In the genomic region with DNA sequence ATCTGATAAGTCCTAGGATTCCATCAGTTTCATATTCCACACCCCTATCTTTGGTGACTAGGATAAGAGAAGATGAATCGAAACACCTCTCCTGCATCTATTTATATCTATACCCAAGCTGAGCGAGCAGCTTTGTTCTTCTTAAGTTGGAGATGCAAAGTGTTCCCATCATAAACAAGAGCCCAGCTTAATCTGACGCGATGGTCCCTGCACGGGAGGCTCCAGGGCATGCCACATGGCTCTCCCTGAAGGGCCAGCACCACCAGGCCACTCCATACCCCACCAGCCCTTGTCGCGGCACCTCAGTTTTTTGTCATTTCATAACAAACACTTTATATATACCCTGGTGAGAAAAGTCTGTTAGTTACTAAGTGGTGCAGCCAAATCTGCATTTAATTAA, we compare ENCODE assay signal across 35 cellular contexts.
A peak's percentile ranks its signal among the peaks of the same experiment; 100 is the strongest.
DNase-seq lines count a peak whose midpoint lies in the region; ATAC-seq, FAIRE-seq and TF ChIP-seq lines count a peak whose summit lies in the region.
"Had no signal": no experiment of that assay in that cellular context is flagged by ENCODE, and none has a peak within 500 bp of the region (broad histone marks: within the 10 kb centered on the region; RNA-seq: fewer than 3 reads in every experiment).

No MANE protein-coding gene starts in this region.

- in situ Hi-C loops in HepG2 (cut with HindIII; ENCODE audit: extremely low pct_ligation_motif_present, low pct_unique_long_range_greater_than_20kb) = no loop called here
- in situ Hi-C loops in mammary epithelial cell (cut with MboI; ENCODE audit: low sequenced_read_pairs in 2 of 2) = no loop called here

- CTCF ChIA-PET in HepG2 (lab: Yijun Ruan, JAX; ENCODE audit: low intra/inter-chr PET ratio, low total read pairs) (no interaction called here), mammary epithelial cell (lab: Charles Lee; ENCODE audit: low non-redundant PET) (no interaction called here)

- no peaks in the 10 kb centered on the region for H3K9me3 ChIP-seq in right cardiac atrium (ENCODE audit: control insufficient read depth, low read length)
- no peaks in the 10 kb centered on the region for H3K9me3 ChIP-seq in liver (ENCODE audit: control insufficient read depth in 4 of 4, low read length in 3 of 4)
- peaks cover 7% of the 10 kb centered on the region for H3K9me3 ChIP-seq in HepG2 (ENCODE audit: low read length)
- H3K9me3 ChIP-seq in right lobe of liver = no peaks in the 10 kb centered on the region
- peaks cover 20% of the 10 kb centered on the region for H3K9me3 ChIP-seq in mammary epithelial cell (replicated peaks; ENCODE audit: insufficient read depth, low read length)
- H3K9me3 ChIP-seq: A549, BE2C, Caco-2 had no signal

- intact Hi-C loops in left ventricle myocardium superior (cut with micrococcal nuclease) = no loop called here
- intact Hi-C loops in Right ventricle myocardium superior (cut with DNase I) = no loop called here
- intact Hi-C loops in right cardiac atrium (cut with DNase I) = no loop called here
- intact Hi-C loops in Right ventricle myocardium inferior (cut with DNase I) = no loop called here
- intact Hi-C loops in HepG2 (cut with micrococcal nuclease; ENCODE audit: unreplicated experiment) = no loop called here
- intact Hi-C loops in right lobe of liver (cut with DNase I) = no loop called here
- intact Hi-C loops in mammary epithelial cell (cut with micrococcal nuclease) = no loop called here

- H3K4me1 ChIP-seq in right cardiac atrium (ENCODE audit: control insufficient read depth, insufficient read depth, low read length) (peaks cover 2% of the 10 kb centered on the region), liver (ENCODE audit: control insufficient read depth in 4 of 4, insufficient read depth in 4 of 4, low read length in 3 of 4) (peaks cover 2 to 7% (median 5%) of the 10 kb centered on the region in 4 donors), HepG2 (ENCODE audit: insufficient read depth, low read length) (no peaks in the 10 kb centered on the region), right lobe of liver (peaks cover 0 to 8% (median 3%) of the 10 kb centered on the region in 4 donors), mammary epithelial cell (ENCODE audit: insufficient read depth, low read length) (no peaks in the 10 kb centered on the region)
- H3K4me1 ChIP-seq: A549; BE2C; BLaER1; BLaER1 treated with 17β-estradiol and CSF1 and Interleukin-3, amounts not matched to agents 10 nM and 100 nM; Caco-2 had no signal

- TF ChIP-seq CTCF in liver (IDR thresholded peaks at IDR 0.05; ENCODE audit: low read depth, low read length, missing input control) = no peak
- no peak for TF ChIP-seq CTCF in HepG2 (CRISPR knock-in tag; IDR thresholded peaks at IDR 0.05)
- TF ChIP-seq CTCF in right lobe of liver (IDR thresholded peaks at IDR 0.05) = no peak
- no peak for TF ChIP-seq CTCF in mammary epithelial cell (conservative IDR thresholded peaks at IDR 0.05 in 1 of 2, IDR thresholded peaks at IDR 0.05 in 1 of 2; ENCODE audit: extremely low read depth in 1 of 2, insufficient read depth in 1 of 2, low read depth in 1 of 2, low read length in 2 of 2)

- TF ChIP-seq EP300 in HepG2 (IDR thresholded peaks at IDR 0.05; ENCODE audit: low read depth in 2 of 2, low read length in 2 of 2) (no peak), HepG2 (CRISPR knock-in tag; IDR thresholded peaks at IDR 0.05; ENCODE audit: borderline replicate concordance) (no peak)

- no peak for TF ChIP-seq RAD21 in liver (IDR thresholded peaks at IDR 0.05)
- no peak for TF ChIP-seq RAD21 in HepG2 (CRISPR knock-in tag; IDR thresholded peaks at IDR 0.05)

- dilution Hi-C loops in mammary epithelial cell (cut with HindIII; ENCODE audit: low sequenced_read_pairs) = no loop called here

- no peak for FAIRE-seq in HepG2 (lab: Jason Lieb, UNC)
- FAIRE-seq: A204.1, A549, D721Med had no signal

- H3K9ac ChIP-seq in liver (ENCODE audit: low read depth in 1 of 2, low read length in 2 of 2) (no peak overlapping the region), HepG2 (ENCODE audit: insufficient read depth, low read depth, low read length) (no peak overlapping the region), mammary epithelial cell (ENCODE audit: insufficient read depth, low read length) (no peak overlapping the region)
- H3K9ac ChIP-seq: BLaER1; BLaER1 treated with 17β-estradiol and CSF1 and Interleukin-3, amounts not matched to agents 10 nM and 100 nM had no signal

- BruUV-seq in HepG2 (replicated peaks; lab: Mats Ljungman, UMichigan) (no TSS peak), mammary epithelial cell (replicated peaks; lab: Mats Ljungman, UMichigan) (no TSS peak)

- DNase-seq in left ventricle myocardium superior (no peak), Right ventricle myocardium superior (no peak), right cardiac atrium (peak in 1 of 3 donors; percentile 28), Right ventricle myocardium inferior (ENCODE audit: missing footprints) (no peak), HepG2 (ENCODE audit: low spot score) (no peak), right lobe of liver (no peak), mammary epithelial cell (no peak)
- DNase-seq: 8988T; ACHN; AML-193; BE2C; C1 segment of cervical spinal cord; Caco-2; Calu3; CD4-positive, alpha-beta memory T cell; CD4-positive, alpha-beta T cell; CD4-positive, CD25-positive, alpha-beta regulatory T cell; CD8-positive, alpha-beta memory T cell; CD8-positive, alpha-beta T cell; COR-L47; DMS 273 treated with DMSO at 0.1 percent for 48 hours; DMS153; DMS53; DMS79; DMS79 treated with DMSO at 0.1 percent for 48 hours; DND-41; EL had no signal

- ATAC-seq in left ventricle myocardium superior = peak; percentile 64
- ATAC-seq in Right ventricle myocardium superior (ENCODE audit: poor library complexity) = no peak
- ATAC-seq in right cardiac atrium = peak; percentile 42 to 67
- ATAC-seq in Right ventricle myocardium inferior = no peak
- no peak for ATAC-seq in HepG2
- no peak for ATAC-seq in right lobe of liver
- ATAC-seq: A549; CD8-positive, alpha-beta T cell had no signal

- H2AFZ ChIP-seq in HepG2 (ENCODE audit: low read length) = no peak overlapping the region
- no peak overlapping the region for H2AFZ ChIP-seq in mammary epithelial cell (ENCODE audit: low read depth, low read length)

- H4K20me1 ChIP-seq in HepG2 (ENCODE audit: insufficient read depth, low read length) (no peaks in the 10 kb centered on the region), mammary epithelial cell (ENCODE audit: insufficient read depth, low read length) (no peaks in the 10 kb centered on the region)
- H4K20me1 ChIP-seq: BLaER1; BLaER1 treated with 17β-estradiol and CSF1 and Interleukin-3, amounts not matched to agents 10 nM and 100 nM had no signal

- TF ChIP-seq POLR2A in HepG2 (IDR thresholded peaks at IDR 0.05; ENCODE audit: insufficient read depth in 1 of 2, low read depth in 2 of 2, low read length in 2 of 2) (no peak), right lobe of liver (IDR thresholded peaks at IDR 0.05) (no peak)

- H3K4me3 ChIP-seq in right cardiac atrium (ENCODE audit: low read length) (no peak overlapping the region), liver (ENCODE audit: low read depth in 1 of 3, low read length in 3 of 3) (no peak overlapping the region), HepG2 (replicated peaks in 1 of 3; ENCODE audit: insufficient read depth in 1 of 3, low read depth in 2 of 3, low read length in 3 of 3) (no peak overlapping the region), right lobe of liver (no peak overlapping the region), mammary epithelial cell (replicated peaks in 1 of 3; ENCODE audit: insufficient read depth in 1 of 3, low read depth in 2 of 3, low read length in 3 of 3) (no peak overlapping the region)
- H3K4me3 ChIP-seq: A549; BLaER1; BLaER1 treated with 17β-estradiol and CSF1 and Interleukin-3, amounts not matched to agents 10 nM and 100 nM had no signal

- 68% methylated on average over 7 of the region's 7 CpGs for WGBS in right cardiac atrium
- 97% methylated on average over 7 of the region's 7 CpGs for WGBS in liver
- WGBS in HepG2 (ENCODE audit: low lambda C conversion rate) = 100% methylated on average over 7 of the region's 7 CpGs
- 92% methylated on average over 7 of the region's 7 CpGs for WGBS in right lobe of liver (ENCODE audit: insufficient coverage, low coverage, low lambda C conversion rate, missing lambda C conversion rate)
- 83% methylated on average over 7 of the region's 7 CpGs for WGBS in mammary epithelial cell (ENCODE audit: low coverage, missing lambda C conversion rate)

- H3K4me2 ChIP-seq in HepG2 (ENCODE audit: low read depth, low read length) (no peak overlapping the region), mammary epithelial cell (ENCODE audit: insufficient read depth, low read depth, low read length) (no peak overlapping the region)
- H3K4me2 ChIP-seq: A549; BLaER1; BLaER1 treated with 17β-estradiol and CSF1 and Interleukin-3, amounts not matched to agents 10 nM and 100 nM had no signal

- H3K36me3 ChIP-seq in liver (ENCODE audit: control insufficient read depth in 4 of 4, insufficient read depth in 3 of 4, low read depth in 1 of 4, low read length in 3 of 4) (peaks cover 0 to 3% (median 0%) of the 10 kb centered on the region in 4 donors), HepG2 (replicated peaks in 1 of 2; ENCODE audit: control insufficient read depth in 1 of 2, insufficient read depth in 2 of 2, low read length in 2 of 2) (peaks cover 1 to 5% of the 10 kb centered on the region in 2 experiments; a peak in 2 of 5 replicates), right lobe of liver (no peaks in the 10 kb centered on the region), mammary epithelial cell (ENCODE audit: insufficient read depth, low read length) (no peaks in the 10 kb centered on the region)
- H3K36me3 ChIP-seq: BE2C; BLaER1 treated with 17β-estradiol and CSF1 and Interleukin-3, amounts not matched to agents 10 nM and 100 nM had no signal

- POLR2A ChIA-PET in HepG2 (lab: Yijun Ruan, JAX) = no interaction called here

- H3K27me3 ChIP-seq in right cardiac atrium (ENCODE audit: control insufficient read depth, insufficient read depth) = no peaks in the 10 kb centered on the region
- no peaks in the 10 kb centered on the region for H3K27me3 ChIP-seq in liver (ENCODE audit: control insufficient read depth in 4 of 4, insufficient read depth in 4 of 4, low read length in 3 of 4)
- no peaks in the 10 kb centered on the region for H3K27me3 ChIP-seq in HepG2 (ENCODE audit: control insufficient read depth in 1 of 2, insufficient read depth in 2 of 2, low read length in 2 of 2)
- no peaks in the 10 kb centered on the region for H3K27me3 ChIP-seq in right lobe of liver
- no peaks in the 10 kb centered on the region for H3K27me3 ChIP-seq in mammary epithelial cell (ENCODE audit: insufficient read depth, low read length)
- H3K27me3 ChIP-seq: BE2C; BLaER1; BLaER1 treated with 17β-estradiol and CSF1 and Interleukin-3, amounts not matched to agents 10 nM and 100 nM had no signal

- no peaks in the 10 kb centered on the region for H3K79me2 ChIP-seq in HepG2 (ENCODE audit: insufficient read depth, low read length)
- H3K79me2 ChIP-seq in mammary epithelial cell (ENCODE audit: insufficient read depth, low read length) = no peaks in the 10 kb centered on the region

- no peak overlapping the region for H3K27ac ChIP-seq in right cardiac atrium (ENCODE audit: low read length)
- H3K27ac ChIP-seq in liver (ENCODE audit: low read depth in 1 of 2, low read length in 2 of 2) = peak overlapping the region; percentile 80 to 88
- no peak overlapping the region for H3K27ac ChIP-seq in HepG2 (ENCODE audit: extremely low read length, insufficient read depth, low read length)
- peak overlapping the region in 2 of 3 donors; percentile 77 to 88 for H3K27ac ChIP-seq in right lobe of liver
- no peak overlapping the region for H3K27ac ChIP-seq in mammary epithelial cell (ENCODE audit: insufficient read depth, low read depth, low read length)
- H3K27ac ChIP-seq: 22Rv1; A549; BLaER1; BLaER1 treated with 17β-estradiol and CSF1 and Interleukin-3, amounts not matched to agents 10 nM and 100 nM; C4-2B had no signal

Comparison
In these comparisons a context has a peak if more than half of its experiments do, and no peak if none do; other contexts are left out.
1. ATAC-seq: peak in left ventricle myocardium superior (single experiment) and right cardiac atrium (2 of 2); none in Right ventricle myocardium superior (single experiment), Right ventricle myocardium inferior (single experiment), HepG2 (single experiment) and right lobe of liver (0 of 4).
2. H3K27ac ChIP-seq: peak in liver (2 of 2) and right lobe of liver (2 of 3); none in right cardiac atrium (single experiment), HepG2 (single experiment) and mammary epithelial cell (single experiment).